ENCODE assay signal across 8 cellular contexts in genomic region chr15:64149424-64150235, GRCh38. TPM values are rescaled to one million over a fixed set of nuclear protein-coding genes. Genes with fewer than 3 reads are reported as not detected.
A peak's percentile ranks its signal among the peaks of the same experiment; 100 is the strongest.
DNase-seq lines count a peak whose midpoint lies in the region; ATAC-seq, FAIRE-seq and TF ChIP-seq lines count a peak whose summit lies in the region.

No MANE protein-coding gene starts in this region.

- no peak for TF ChIP-seq EP300 in K562 (IDR thresholded peaks at IDR 0.05; ENCODE audit: low read length)

- peak; percentile 49 to 56 (median 54) for TF ChIP-seq CTCF in K562 (IDR thresholded peaks at IDR 0.05 in 2 of 3, conservative IDR thresholded peaks at IDR 0.05 in 1 of 3; ENCODE audit: insufficient read depth in 2 of 3, low read depth in 1 of 3, low read length in 3 of 3)
- TF ChIP-seq CTCF in progenitor cell of endocrine pancreas (IDR thresholded peaks at IDR 0.05; ENCODE audit: unreplicated experiment): no peak

- H3K36me3 Mint-ChIP-seq in progenitor cell of endocrine pancreas (ENCODE audit: insufficient read depth): peaks cover 4% of the 10 kb centered on the region

- no peaks in the 10 kb centered on the region for H3K27me3 ChIP-seq in K562 (ENCODE audit: control insufficient read depth in 2 of 2, insufficient read depth in 2 of 2, low read length in 2 of 2)

- peak overlapping the region; percentile 83 for H2AFZ ChIP-seq in K562 (ENCODE audit: low read depth, low read length)

- H4K20me1 ChIP-seq in K562 (replicated peaks; ENCODE audit: control insufficient read depth, insufficient read depth, low read length): no peaks in the 10 kb centered on the region; the same call in 1 of the 2 replicates

- no peaks in the 10 kb centered on the region for H3K9me3 Mint-ChIP-seq in progenitor cell of endocrine pancreas (ENCODE audit: low read depth)

- TF ChIP-seq RAD21 in K562 (CRISPR knock-in tag; conservative IDR thresholded peaks at IDR 0.05 in 1 of 2, IDR thresholded peaks at IDR 0.05 in 1 of 2): peak in 1 of 2 experiments; percentile 50; a peak in 2 of 4 replicates

- FAIRE-seq in K562 (lab: Jason Lieb, UNC): peak; percentile 84

- in situ Hi-C loops in K562 (cut with MboI): no loop called here

- no peaks in the 10 kb centered on the region for H3K79me2 ChIP-seq in K562 (ENCODE audit: control insufficient read depth, insufficient read depth, low read length)

- peaks cover 26% of the 10 kb centered on the region for H3K27me3 Mint-ChIP-seq in progenitor cell of endocrine pancreas

- POLR2A ChIA-PET in K562 (lab: Yijun Ruan, JAX) (interaction anchor here (0.6 to 2.4 kb wide), 7 partner anchors 8 to 211 kb away, joined by 3 to 10 read pairs (median 4); partner anchors contain the start of genes CIAO2A and PPIB), HEK293T (lab: Yijun Ruan, JAX) (interaction anchor here (1.3 to 2.3 kb wide), 2 partner anchors 13 to 56 kb away, joined by 8 to 9 read pairs; partner anchors contain the start of genes CIAO2A and PPIB)

- peak; percentile 29 for DNase-seq in SIG-M5 treated with dmso at 0.1 percent for 504 hours (lab: John Stamatoyannopoulos, UW; ENCODE audit: unreplicated experiment)
- no peak for DNase-seq in SIG-M5 (lab: John Stamatoyannopoulos, UW)
- peak; percentile 12 to 36 for DNase-seq in Kasumi-1 (lab: John Stamatoyannopoulos, UW)
- peak in 3 of 4 experiments; percentile 36 to 81 (median 51) for DNase-seq in K562 (ENCODE audit: extremely low read depth in 1 of 4, low spot score in 3 of 4)
- no peak for DNase-seq in progenitor cell of endocrine pancreas (ENCODE audit: low spot score, unreplicated experiment)
- no peak for DNase-seq in activated CD8-positive, alpha-beta memory T cell treated with anti-CD3 and anti-CD28 coated beads for 24 hours
- no peak for DNase-seq in HEK293T (ENCODE audit: extremely low spot score)

- peak overlapping the region; percentile 15; the same call in 1 of the 2 replicates for H3K4me2 ChIP-seq in K562 (ENCODE audit: insufficient read depth, low read length)

- H3K9ac ChIP-seq in K562 (ENCODE audit: insufficient read depth in 1 of 2, low read depth in 2 of 2, low read length in 2 of 2): peak overlapping the region in 1 of 2 experiments; percentile 75; a peak in 1 of 4 replicates

- intact Hi-C loops in K562 (cut with micrococcal nuclease): loop anchor here (5.0 to 10.0 kb wide), 2 partner anchors 535 to 682 kb away; no protein-coding TSS in a partner anchor

- BruUV-seq in K562 (replicated peaks; lab: Mats Ljungman, UMichigan): no TSS peak

- WGBS in K562 (ENCODE audit: insufficient coverage, low coverage, missing lambda C conversion rate): 73% methylated on average over 3 of the region's 3 CpGs

- CTCF ChIA-PET in K562 (lab: Yijun Ruan, JAX; ENCODE audit: low intra/inter-chr PET ratio): no interaction called here
- CTCF ChIA-PET in HEK293T (lab: Yijun Ruan, JAX): interaction anchor here (0.5 to 1.4 kb wide), 5 partner anchors 14 to 474 kb away, joined by 4 to 6 read pairs (median 4); partner anchors contain the start of gene PPIB

- H3K36me3 ChIP-seq in K562 (ENCODE audit: control insufficient read depth, insufficient read depth, low read length): peaks cover 4% of the 10 kb centered on the region; the same call in 1 of the 3 replicates

- ATAC-seq in K562 (0 out of 3 replicates have a peak, but pooled peaks have one; percentile 5), GM21515 (IDR thresholded peaks at IDR 0.05; ENCODE audit: unreplicated experiment) (no peak)

- H3K4me1 ChIP-seq in K562 (replicated peaks in 1 of 2; ENCODE audit: control insufficient read depth in 2 of 2, insufficient read depth in 2 of 2, low read length in 2 of 2): peaks cover 34 to 82% of the 10 kb centered on the region in 2 experiments

- H3K9me1 ChIP-seq in K562 (ENCODE audit: control insufficient read depth, insufficient read depth, low read length): peaks cover 4% of the 10 kb centered on the region

- no peak overlapping the region for H3K4me3 ChIP-seq in K562

- no peak for TF ChIP-seq POLR2A in K562 (conservative IDR thresholded peaks at IDR 0.05)

- no peaks in the 10 kb centered on the region for H3K9me3 ChIP-seq in K562 (replicated peaks; ENCODE audit: control insufficient read depth, insufficient read depth, low read depth, low read length)

- H3K27ac Mint-ChIP-seq in progenitor cell of endocrine pancreas: no peak overlapping the region

- peak overlapping the region; percentile 16; the same call in 2 of the 3 replicates for H3K27ac ChIP-seq in K562 (ENCODE audit: extremely low read depth, low read depth, low read length)

- peaks cover 23% of the 10 kb centered on the region for H3K4me1 Mint-ChIP-seq in progenitor cell of endocrine pancreas (ENCODE audit: low read depth)

- H3K4me3 Mint-ChIP-seq in progenitor cell of endocrine pancreas (ENCODE audit: low read depth): peak overlapping the region; percentile 24

RNA-seq across cellular contexts. Expression of gene SNX22, which starts 1.9 kb away (rescaled TPM):
- 2.8 and 8.7 TPM in 2 replicates for total RNA-seq in K562 (2011; cell fraction: chromatin; rRNA removed; ENCODE audit: low replicate concordance)
- total RNA-seq in K562 (2011; cell fraction: nucleolus; rRNA removed): 8.5 and 10.3 TPM in 2 replicates
- total RNA-seq in K562 (2011; cell fraction: nucleoplasm; rRNA removed): 4.7 and 5.8 TPM in 2 replicates
- total RNA-seq in K562 (2014; rRNA removed) (2.1 and 2.3 TPM in 2 replicates), K562 (2014; rRNA removed; fragmentation: Illumina TruSeq; extraction: Trizol) (0.99 and 1.2 TPM in 2 replicates), K562 (2015; rRNA removed; fragmentation: Illumina TruSeq; extraction: Trizol) (1.1 and 1.2 TPM in 2 replicates), K562 (2021) (1.8 and 3.0 TPM in 2 replicates), progenitor cell of endocrine pancreas (7.3 and 8.1 TPM in 2 replicates)
- polyA plus RNA-seq in K562 (2011; rRNA removed) (0.89 and 0.91 TPM in 2 replicates), K562 (2014; fragmentation: Illumina TruSeq; extraction: Trizol) (0.98 and 1.3 TPM in 2 replicates), K562 (2014; fragmentation: Nextera tagmentation; extraction: Ambion mirVana) (1 to 10 TPM; 2.0 TPM), K562 (2014; rRNA removed) (1.7 and 2.0 TPM in 2 replicates)
- polyA plus RNA-seq in K562 (2011; cell fraction: cytosol; rRNA removed): 0.52 and 2.0 TPM in 2 replicates
- 4.2 and 8.3 TPM in 2 replicates for polyA plus RNA-seq in K562 (2011; cell fraction: nucleus; rRNA removed)
- polyA plus RNA-seq in K562 (2012): 2.1 and 2.4 TPM in 2 replicates
- 0.84 and 1.3 TPM in 2 replicates for polyA minus RNA-seq in K562 (2011; rRNA and poly(A)+ RNA removed)
- 0.67 and 0.73 TPM in 2 replicates for polyA minus RNA-seq in K562 (2011; cell fraction: cytosol; rRNA and poly(A)+ RNA removed)
- polyA minus RNA-seq in K562 (2011; cell fraction: nucleus; rRNA and poly(A)+ RNA removed): 4.8 and 5.0 TPM in 2 replicates

RNA-seq across cellular contexts. Expression of gene PPIB, which starts 13.2 kb away (rescaled TPM):
- total RNA-seq in K562 (2011; cell fraction: chromatin; rRNA removed; ENCODE audit: low replicate concordance): 284 and 466 TPM in 2 replicates
- total RNA-seq in K562 (2011; cell fraction: nucleolus; rRNA removed): 746 and 824 TPM in 2 replicates
- total RNA-seq in K562 (2011; cell fraction: nucleoplasm; rRNA removed): 510 and 682 TPM in 2 replicates
- total RNA-seq in K562 (2014; rRNA removed) (381 and 402 TPM in 2 replicates), K562 (2014; rRNA removed; fragmentation: Illumina TruSeq; extraction: Trizol) (258 and 306 TPM in 2 replicates), K562 (2015; rRNA removed; fragmentation: Illumina TruSeq; extraction: Trizol) (403 and 418 TPM in 2 replicates), K562 (2021) (374 and 413 TPM in 2 replicates), progenitor cell of endocrine pancreas (491 and 499 TPM in 2 replicates)
- polyA plus RNA-seq in K562 (2011; rRNA removed) (410 and 460 TPM in 2 replicates), K562 (2014; fragmentation: Illumina TruSeq; extraction: Trizol) (535 and 580 TPM in 2 replicates), K562 (2014; fragmentation: Nextera tagmentation; extraction: Ambion mirVana) (100 to 1,000 TPM; 652 to 746 TPM), K562 (2014; rRNA removed) (419 and 439 TPM in 2 replicates)
- polyA plus RNA-seq in K562 (2011; cell fraction: cytosol; rRNA removed): 455 and 489 TPM in 2 replicates
- polyA plus RNA-seq in K562 (2011; cell fraction: nucleus; rRNA removed): 136 and 186 TPM in 2 replicates
- polyA plus RNA-seq in K562 (2012): 450 and 660 TPM in 2 replicates
- polyA minus RNA-seq in K562 (2011; rRNA and poly(A)+ RNA removed): 325 and 372 TPM in 2 replicates
- 155 and 164 TPM in 2 replicates for polyA minus RNA-seq in K562 (2011; cell fraction: cytosol; rRNA and poly(A)+ RNA removed)
- 27.5 and 54.3 TPM in 2 replicates for polyA minus RNA-seq in K562 (2011; cell fraction: nucleus; rRNA and poly(A)+ RNA removed)

RNA-seq across cellular contexts. Expression of gene SNX1, which starts 53.8 kb away (rescaled TPM):
- total RNA-seq in K562 (2011; cell fraction: chromatin; rRNA removed; ENCODE audit: low replicate concordance): 111 and 159 TPM in 2 replicates
- 71.4 and 72.4 TPM in 2 replicates for total RNA-seq in K562 (2011; cell fraction: nucleolus; rRNA removed)
- total RNA-seq in K562 (2011; cell fraction: nucleoplasm; rRNA removed): 79.0 and 93.2 TPM in 2 replicates
- total RNA-seq in K562 (2014; rRNA removed) (29.0 and 41.7 TPM in 2 replicates), K562 (2014; rRNA removed; fragmentation: Illumina TruSeq; extraction: Trizol) (51.0 and 56.4 TPM in 2 replicates), K562 (2015; rRNA removed; fragmentation: Illumina TruSeq; extraction: Trizol) (57.5 and 59.9 TPM in 2 replicates), K562 (2021) (94.0 and 105 TPM in 2 replicates), progenitor cell of endocrine pancreas (91.4 and 95.9 TPM in 2 replicates)
- polyA plus RNA-seq in K562 (2011; rRNA removed) (68.8 and 76.2 TPM in 2 replicates), K562 (2014; fragmentation: Illumina TruSeq; extraction: Trizol) (81.8 and 87.8 TPM in 2 replicates), K562 (2014; fragmentation: Nextera tagmentation; extraction: Ambion mirVana) (10 to 100 TPM; 11.0 to 18.6 TPM), K562 (2014; rRNA removed) (84.5 and 91.6 TPM in 2 replicates)
- 46.1 and 50.8 TPM in 2 replicates for polyA plus RNA-seq in K562 (2011; cell fraction: cytosol; rRNA removed)
- polyA plus RNA-seq in K562 (2011; cell fraction: nucleus; rRNA removed): 87.7 and 120 TPM in 2 replicates
- 55.3 and 59.0 TPM in 2 replicates for polyA plus RNA-seq in K562 (2012)
- 54.5 and 59.3 TPM in 2 replicates for polyA minus RNA-seq in K562 (2011; rRNA and poly(A)+ RNA removed)
- 26.2 and 36.9 TPM in 2 replicates for polyA minus RNA-seq in K562 (2011; cell fraction: cytosol; rRNA and poly(A)+ RNA removed)
- 29.8 and 37.3 TPM in 2 replicates for polyA minus RNA-seq in K562 (2011; cell fraction: nucleus; rRNA and poly(A)+ RNA removed)

RNA-seq across cellular contexts. Expression of gene CIAO2A, which starts 56.0 kb away (rescaled TPM):
- 15.6 and 44.0 TPM in 2 replicates for total RNA-seq in K562 (2011; cell fraction: chromatin; rRNA removed; ENCODE audit: low replicate concordance)
- 20.5 and 22.0 TPM in 2 replicates for total RNA-seq in K562 (2011; cell fraction: nucleolus; rRNA removed)
- total RNA-seq in K562 (2011; cell fraction: nucleoplasm; rRNA removed): 45.9 and 58.2 TPM in 2 replicates
- 275 and 313 TPM in 2 replicates for total RNA-seq in K562 (2014; rRNA removed)
- total RNA-seq in K562 (2014; rRNA removed; fragmentation: Illumina TruSeq; extraction: Trizol): 251 and 275 TPM in 2 replicates
- 287 and 321 TPM in 2 replicates for total RNA-seq in K562 (2015; rRNA removed; fragmentation: Illumina TruSeq; extraction: Trizol)
- 161 and 181 TPM in 2 replicates for total RNA-seq in K562 (2021)
- polyA plus RNA-seq in K562 (2011; rRNA removed): 189 and 280 TPM in 2 replicates
- polyA plus RNA-seq in K562 (2011; cell fraction: cytosol; rRNA removed): 54.1 and 108 TPM in 2 replicates
- 34.6 and 53.7 TPM in 2 replicates for polyA plus RNA-seq in K562 (2011; cell fraction: nucleus; rRNA removed)
- 167 and 221 TPM in 2 replicates for polyA plus RNA-seq in K562 (2012)
- polyA plus RNA-seq in K562 (2014; fragmentation: Illumina TruSeq; extraction: Trizol): 223 and 243 TPM in 2 replicates
- polyA plus RNA-seq in K562 (2014; fragmentation: Nextera tagmentation; extraction: Ambion mirVana): 100 to 1,000 TPM; 354 to 408 TPM
- 381 and 429 TPM in 2 replicates for polyA plus RNA-seq in K562 (2014; rRNA removed)
- polyA minus RNA-seq in K562 (2011; rRNA and poly(A)+ RNA removed): 45.9 and 50.0 TPM in 2 replicates
- polyA minus RNA-seq in K562 (2011; cell fraction: cytosol; rRNA and poly(A)+ RNA removed): 23.8 and 27.5 TPM in 2 replicates
- polyA minus RNA-seq in K562 (2011; cell fraction: nucleus; rRNA and poly(A)+ RNA removed): 14.0 and 25.8 TPM in 2 replicates
- total RNA-seq in progenitor cell of endocrine pancreas: 52.6 and 54.4 TPM in 2 replicates

Comparison
In these comparisons a context has a peak if more than half of its experiments do, and no peak if none do; other contexts are left out.
1. DNase-seq: peak in SIG-M5 treated with dmso at 0.1 percent for 504 hours (single experiment), Kasumi-1 (2 of 2) and K562 (3 of 4); none in SIG-M5 (single experiment), progenitor cell of endocrine pancreas (single experiment), activated CD8-positive, alpha-beta memory T cell treated with anti-CD3 and anti-CD28 coated beads for 24 hours (single experiment) and HEK293T (single experiment).